Comparison of ENCODE assay signal across 15 cellular contexts in the genomic region with DNA sequence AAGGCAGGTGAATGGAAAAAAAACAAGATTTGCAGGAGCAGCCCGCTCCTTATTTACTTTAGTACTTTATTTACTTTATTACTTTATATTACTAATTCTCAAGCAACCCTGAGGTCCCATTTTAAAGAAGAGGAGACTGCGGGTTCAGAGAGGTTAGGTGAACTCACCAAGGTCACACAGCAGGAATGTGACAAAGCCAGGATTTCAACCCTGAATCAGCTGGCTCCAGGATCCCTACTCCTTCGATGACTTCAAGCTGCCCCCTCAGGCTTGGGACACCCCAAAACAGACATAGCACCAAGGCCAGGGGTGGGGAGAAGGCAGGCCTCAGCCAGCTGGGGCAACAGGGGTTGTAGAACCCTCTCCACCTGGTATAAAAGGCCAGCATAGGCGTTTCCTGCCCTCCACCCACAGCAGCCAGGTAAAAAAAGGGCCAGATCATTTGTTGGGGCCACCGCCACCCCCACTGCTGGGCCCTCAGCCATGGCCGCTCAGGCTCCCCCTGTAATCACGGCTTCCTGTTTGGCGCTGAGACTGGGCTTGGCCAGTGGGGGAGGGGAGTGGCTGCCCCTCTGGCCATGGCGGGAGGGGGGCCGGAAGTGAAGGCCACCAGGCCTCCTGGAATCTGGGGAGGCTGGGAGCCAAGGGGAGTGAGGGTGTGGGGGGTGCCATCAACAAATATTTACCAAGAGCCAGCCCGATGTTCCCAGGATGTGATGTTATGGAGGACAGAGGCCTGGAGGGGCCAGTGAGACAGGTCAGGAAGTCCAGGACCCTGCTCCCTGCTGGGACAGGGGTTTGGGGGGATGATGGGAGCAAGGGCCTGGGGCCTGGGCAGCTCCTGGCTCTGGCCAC. TPM values are rescaled to one million over a fixed set of nuclear protein-coding genes. Genes with fewer than 3 reads are reported as not detected.
DNase-seq lines count a peak whose midpoint lies in the region; ATAC-seq, FAIRE-seq and TF ChIP-seq lines count a peak whose summit lies in the region.
"Had no signal": no experiment of that assay in that cellular context is flagged by ENCODE, and none has a peak within 500 bp of the region (broad histone marks: within the 10 kb centered on the region; RNA-seq: fewer than 3 reads in every experiment).

No MANE protein-coding gene starts in this region.

- TF ChIP-seq EP300 in K562 (IDR thresholded peaks at IDR 0.05; ENCODE audit: low read length), result no peak

- peaks cover 15% of the 10 kb centered on the region for H3K79me2 ChIP-seq in K562 (ENCODE audit: control insufficient read depth, insufficient read depth, low read length)
- H3K79me2 ChIP-seq in Karpas-422 (ENCODE audit: low read length), result no peaks in the 10 kb centered on the region

- no peaks in the 10 kb centered on the region for H3K36me3 ChIP-seq in K562 (ENCODE audit: control insufficient read depth, insufficient read depth, low read length)
- no peaks in the 10 kb centered on the region for H3K36me3 ChIP-seq in pancreas
- H3K36me3 ChIP-seq in Karpas-422 (ENCODE audit: insufficient read depth, low read length), result no peaks in the 10 kb centered on the region

- peaks cover 44 to 61% of the 10 kb centered on the region in 2 experiments for H3K4me1 ChIP-seq in K562 (replicated peaks in 1 of 2; ENCODE audit: control insufficient read depth in 2 of 2, insufficient read depth in 2 of 2, low read length in 2 of 2)
- peaks cover 14% of the 10 kb centered on the region for H3K4me1 ChIP-seq in right cardiac atrium (ENCODE audit: control insufficient read depth, insufficient read depth, low read length)
- peaks cover 0 to 7% (median 0%) of the 10 kb centered on the region in 3 donors for H3K4me1 ChIP-seq in pancreas
- H3K4me1 ChIP-seq in Karpas-422 (ENCODE audit: low read length), result peaks cover 2% of the 10 kb centered on the region; the same call in 1 of the 2 replicates

- H3K4me2 ChIP-seq in K562 (ENCODE audit: insufficient read depth, low read length), result no peak overlapping the region
- H3K4me2 ChIP-seq in Karpas-422 (ENCODE audit: low read depth, low read length, poor library complexity, severe bottlenecking), result no peak overlapping the region

- 32% methylated on average over 11 of the region's 11 CpGs for WGBS in K562 (ENCODE audit: insufficient coverage, low coverage, missing lambda C conversion rate)
- 45% methylated on average over 11 of the region's 11 CpGs for WGBS in right cardiac atrium
- WGBS in pancreas, 2 donors, result 43 to 44% methylated on average over 10 to 11 of the region's 11 CpGs

- no peak for FAIRE-seq in K562 (lab: Jason Lieb, UNC)
- FAIRE-seq in pancreas (lab: Jason Lieb, UNC), result no peak

- BruUV-seq in K562 (replicated peaks; lab: Mats Ljungman, UMichigan), result no TSS peak

- in situ Hi-C loops in K562 (cut with MboI), result no loop called here

- ATAC-seq in K562 (peak; percentile 8; the same call in 2 of the 3 replicates), right cardiac atrium (peak; percentile 73 to 81), pancreas (peak; percentile 32 to 70 (median 46)), GM18502 (IDR thresholded peaks at IDR 0.05; ENCODE audit: poor library complexity, unreplicated experiment) (no peak), GM21619 (IDR thresholded peaks at IDR 0.05; ENCODE audit: unreplicated experiment) (no peak)
- ATAC-seq: naive thymus-derived CD8-positive, alpha-beta T cell had no signal

- intact Hi-C loops in K562 (cut with micrococcal nuclease) (no loop called here), right cardiac atrium (cut with DNase I) (loop anchor here in 1 of 4 donors (5.0 kb wide), 1 partner anchor 55 kb away; no protein-coding TSS in a partner anchor), pancreas (cut with DNase I) (no loop called here)

- H3K9ac ChIP-seq in K562 (ENCODE audit: insufficient read depth in 1 of 2, low read depth in 2 of 2, low read length in 2 of 2) (peak overlapping the region in 1 of 2 experiments; percentile 70; a peak in 2 of 4 replicates), Karpas-422 (ENCODE audit: low read length) (no peak overlapping the region)

- no peak overlapping the region for H3K4me3 ChIP-seq in K562
- no peak overlapping the region for H3K4me3 ChIP-seq in right cardiac atrium (ENCODE audit: low read length)
- H3K4me3 ChIP-seq in pancreas, result no peak overlapping the region
- H3K4me3 ChIP-seq in Karpas-422 (ENCODE audit: low read length), result no peak overlapping the region

- TF ChIP-seq RAD21 in K562 (CRISPR knock-in tag; conservative IDR thresholded peaks at IDR 0.05 in 1 of 2, IDR thresholded peaks at IDR 0.05 in 1 of 2), result no peak

- TF ChIP-seq POLR2A in K562 (conservative IDR thresholded peaks at IDR 0.05), result no peak

- H4K20me1 ChIP-seq in K562 (replicated peaks; ENCODE audit: control insufficient read depth, insufficient read depth, low read length), result peaks cover 18% of the 10 kb centered on the region
- peaks cover 3% of the 10 kb centered on the region; the same call in 1 of the 2 replicates for H4K20me1 ChIP-seq in Karpas-422 (ENCODE audit: insufficient read depth, low read depth, low read length)

- DNase-seq in EH (ENCODE audit: low read depth), result peak; percentile 66
- peak in 1 of 4 experiments; percentile 48 for DNase-seq in K562 (ENCODE audit: extremely low read depth in 1 of 4, low spot score in 3 of 4)
- DNase-seq in right cardiac atrium, result peak; percentile 75 to 92 (median 90)
- peak in 3 of 6 donors; percentile 29 to 47 (median 36) for DNase-seq in pancreas
- no peak for DNase-seq in Karpas-422
- no peak for DNase-seq in NCI-H446 treated with DMSO at 0.1 percent for 48 hours (lab: John Stamatoyannopoulos, UW)
- DNase-seq: activated CD4-positive, alpha-beta T cell treated with anti-CD3 and anti-CD28 coated beads for 4 hours; activated effector memory CD4-positive, alpha-beta T cell treated with Interleukin-2 at 50 U/mL for 16 hours; AML-193; cortex of kidney; MM.1S; NCI-H345 had no signal

- H2AFZ ChIP-seq in K562 (ENCODE audit: low read depth, low read length) (no peak overlapping the region), Karpas-422 (ENCODE audit: low read length) (no peak overlapping the region)

- peaks cover 8% of the 10 kb centered on the region for H3K9me1 ChIP-seq in K562 (ENCODE audit: control insufficient read depth, insufficient read depth, low read length)

- H3K27ac ChIP-seq in K562 (ENCODE audit: extremely low read depth, low read depth, low read length), result 0 out of 3 replicates have a peak overlapping the region, but pooled peaks have one; percentile 4
- peak overlapping the region; percentile 75 for H3K27ac ChIP-seq in right cardiac atrium (ENCODE audit: low read length)
- peak overlapping the region in 3 of 4 donors; percentile 53 to 57 (median 57) for H3K27ac ChIP-seq in pancreas
- H3K27ac ChIP-seq in Karpas-422 (ENCODE audit: low read length), result no peak overlapping the region

- TF ChIP-seq CTCF in K562 (IDR thresholded peaks at IDR 0.05 in 2 of 3, conservative IDR thresholded peaks at IDR 0.05 in 1 of 3; ENCODE audit: insufficient read depth in 2 of 3, low read depth in 1 of 3, low read length in 3 of 3) (no peak), pancreas (IDR thresholded peaks at IDR 0.05) (no peak)

- H3K27me3 ChIP-seq in K562 (ENCODE audit: control insufficient read depth in 2 of 2, insufficient read depth in 2 of 2, low read length in 2 of 2) (no peaks in the 10 kb centered on the region), right cardiac atrium (ENCODE audit: control insufficient read depth, insufficient read depth) (no peaks in the 10 kb centered on the region), pancreas (no peaks in the 10 kb centered on the region), Karpas-422 (ENCODE audit: low read length) (no peaks in the 10 kb centered on the region)

- no peaks in the 10 kb centered on the region for H3K9me2 ChIP-seq in Karpas-422 (replicated peaks; ENCODE audit: insufficient read depth, low read length)

- CTCF ChIA-PET in K562 (lab: Yijun Ruan, JAX; ENCODE audit: low intra/inter-chr PET ratio), result interaction anchor here (0.7 to 1.0 kb wide), 2 partner anchors 13 to 100 kb away, joined by 4 read pairs; no protein-coding TSS in a partner anchor

- H3K9me3 ChIP-seq in K562 (replicated peaks; ENCODE audit: control insufficient read depth, insufficient read depth, low read depth, low read length) (no peaks in the 10 kb centered on the region), right cardiac atrium (ENCODE audit: control insufficient read depth, low read length) (no peaks in the 10 kb centered on the region), pancreas (no peaks in the 10 kb centered on the region), Karpas-422 (ENCODE audit: low read length) (no peaks in the 10 kb centered on the region)

- POLR2A ChIA-PET in K562 (lab: Yijun Ruan, JAX), result interaction anchor here (1.0 to 1.2 kb wide), 2 partner anchors 93 to 122 kb away, joined by 5 to 6 read pairs; no protein-coding TSS in a partner anchor

RNA-seq across cellular contexts. Expression of gene SDC3, which starts 6.5 kb away (rescaled TPM):
- total RNA-seq in K562 (2011; cell fraction: chromatin; rRNA removed; ENCODE audit: low replicate concordance), result 13.1 and 24.6 TPM in 2 replicates
- 24.0 and 32.2 TPM in 2 replicates for total RNA-seq in K562 (2011; cell fraction: nucleolus; rRNA removed)
- total RNA-seq in K562 (2011; cell fraction: nucleoplasm; rRNA removed), result 29.8 and 31.2 TPM in 2 replicates
- total RNA-seq in K562 (2014; rRNA removed) (12.1 and 20.7 TPM in 2 replicates), K562 (2014; rRNA removed; fragmentation: Illumina TruSeq; extraction: Trizol) (8.6 and 9.0 TPM in 2 replicates), K562 (2015; rRNA removed; fragmentation: Illumina TruSeq; extraction: Trizol) (17.6 and 18.3 TPM in 2 replicates), K562 (2021) (39.4 and 44.1 TPM in 2 replicates), right cardiac atrium (10 to 100 TPM; 33.2 to 39.5 (median 38.5) TPM), pancreas (10 to 100 TPM in 2 of 6 donors, 1 to 10 TPM in 4; 5.6 to 18.9 (median 7.6) TPM)
- polyA plus RNA-seq in K562 (2011; rRNA removed) (6.5 and 8.9 TPM in 2 replicates), K562 (2014; fragmentation: Illumina TruSeq; extraction: Trizol) (30.5 and 39.3 TPM in 2 replicates), K562 (2014; fragmentation: Nextera tagmentation; extraction: Ambion mirVana) (under 1 TPM; 0.38 to 0.56 TPM), K562 (2014; rRNA removed) (20.4 and 24.5 TPM in 2 replicates), right cardiac atrium (40.9 TPM), pancreas (1 to 10 TPM; 4.2 to 8.3 TPM)
- 8.4 and 12.2 TPM in 2 replicates for polyA plus RNA-seq in K562 (2011; cell fraction: cytosol; rRNA removed)
- 15.0 and 19.6 TPM in 2 replicates for polyA plus RNA-seq in K562 (2011; cell fraction: nucleus; rRNA removed)
- polyA plus RNA-seq in K562 (2012), result 39.4 and 99.6 TPM in 2 replicates
- polyA minus RNA-seq in K562 (2011; rRNA and poly(A)+ RNA removed), result 4.6 and 6.4 TPM in 2 replicates
- polyA minus RNA-seq in K562 (2011; cell fraction: cytosol; rRNA and poly(A)+ RNA removed), result 12.1 and 19.4 TPM in 2 replicates
- polyA minus RNA-seq in K562 (2011; cell fraction: nucleus; rRNA and poly(A)+ RNA removed), result 3.4 and 3.8 TPM in 2 replicates
- total RNA-seq in Karpas-422 (2014; rRNA removed; shearing (Covaris generic); ENCODE audit: low replicate concordance), result 0.04 and 0.94 TPM in 2 replicates
- polyA plus RNA-seq: naive thymus-derived CD8-positive, alpha-beta T cell had no signal

Comparison
In these comparisons a context has a peak if more than half of its experiments do, and no peak if none do; other contexts are left out.
1. DNase-seq: peak in EH (single experiment) and right cardiac atrium (3 of 3); none in Karpas-422 (single experiment) and NCI-H446 treated with DMSO at 0.1 percent for 48 hours (single experiment).
2. ATAC-seq: peak in K562 (single experiment), right cardiac atrium (2 of 2) and pancreas (4 of 4); none in GM18502 (single experiment) and GM21619 (single experiment).